27 cellular contexts compared by ENCODE assay signal in genomic region chr7:155570171-155570958, GRCh38. TPM values are rescaled to one million over a fixed set of nuclear protein-coding genes. Genes with fewer than 3 reads are reported as not detected.
DNase-seq lines count a peak whose midpoint lies in the region; ATAC-seq and TF ChIP-seq lines count a peak whose summit lies in the region.
"Had no signal": no experiment of that assay in that cellular context is flagged by ENCODE, and none has a peak within 500 bp of the region (broad histone marks: within the 10 kb centered on the region; RNA-seq: fewer than 3 reads in every experiment).

No MANE protein-coding gene starts in this region.

- H3K27ac Mint-ChIP-seq in CD14-positive monocyte = no peak overlapping the region
- peak overlapping the region; percentile 25 for H3K27ac Mint-ChIP-seq in WTC11
- peak overlapping the region; percentile 21 for H3K27ac Mint-ChIP-seq in neural crest cell (ENCODE audit: unreplicated experiment)
- H3K27ac Mint-ChIP-seq: CD8-positive, alpha-beta T cell; HFFc6 had no signal

- H3K9me3 Mint-ChIP-seq in CD14-positive monocyte (peaks cover 0 to 2% (median 0%) of the 10 kb centered on the region in 7 donors), WTC11 (no peaks in the 10 kb centered on the region), neural crest cell (no peaks in the 10 kb centered on the region)
- H3K9me3 Mint-ChIP-seq: CD8-positive, alpha-beta T cell; HFFc6 had no signal

- no peak overlapping the region for H3K27ac ChIP-seq in tibial artery
- H3K27ac ChIP-seq: 22Rv1, BLaER1, KMS-11, SK-N-MC had no signal

- CTCF ChIA-PET in WTC11 (lab: Charles Lee) = interaction anchor here (0.8 to 1.9 kb wide), 2 partner anchors 28 to 36 kb away, joined by 3 to 9 read pairs; no protein-coding TSS in a partner anchor

- H3K27me3 Mint-ChIP-seq in CD14-positive monocyte (ENCODE audit: low read depth in 3 of 3) (peaks cover 0 to 21% (median 15%) of the 10 kb centered on the region in 3 donors), WTC11 (ENCODE audit: low read depth) (no peaks in the 10 kb centered on the region; the same call in 1 of the 2 replicates), neural crest cell (ENCODE audit: low read depth) (peaks cover 2% of the 10 kb centered on the region)

- H3K36me3 ChIP-seq in tibial artery = no peaks in the 10 kb centered on the region
- H3K36me3 ChIP-seq: BLaER1 had no signal

- H3K4me3 ChIP-seq in tibial artery = no peak overlapping the region
- H3K4me3 ChIP-seq: BLaER1, SK-N-MC had no signal

- intact Hi-C loops in CD14-positive monocyte (cut with micrococcal nuclease) (no loop called here), tibial artery (cut with DNase I; ENCODE audit: low total_unique reads) (no loop called here)

- POLR2A ChIA-PET in WTC11 (lab: Charles Lee) = no interaction called here

- H3K36me3 Mint-ChIP-seq in CD14-positive monocyte = no peaks in the 10 kb centered on the region
- no peaks in the 10 kb centered on the region for H3K36me3 Mint-ChIP-seq in WTC11
- no peaks in the 10 kb centered on the region for H3K36me3 Mint-ChIP-seq in neural crest cell (ENCODE audit: low read depth)
- H3K36me3 Mint-ChIP-seq: CD8-positive, alpha-beta T cell had no signal

- H3K4me3 Mint-ChIP-seq in CD14-positive monocyte = no peak overlapping the region
- H3K4me3 Mint-ChIP-seq in WTC11 = no peak overlapping the region
- H3K4me3 Mint-ChIP-seq in neural crest cell = no peak overlapping the region
- H3K4me3 Mint-ChIP-seq: CD8-positive, alpha-beta T cell; HFFc6 had no signal

- DNase-seq in DMS 273 (lab: John Stamatoyannopoulos, UW; ENCODE audit: unreplicated experiment) (peak; percentile 21), DMS 273 treated with DMSO at 0.1 percent for 48 hours (lab: John Stamatoyannopoulos, UW) (no peak), CD14-positive monocyte (ENCODE audit: low spot score) (peak; percentile 34), WTC11 (ENCODE audit: low spot score) (no peak), neural crest cell (ENCODE audit: low read depth, low spot score) (no peak), KG1 (lab: John Stamatoyannopoulos, UW) (no peak), tibial artery (no peak)
- DNase-seq: ACHN; Calu3; CD8-positive, alpha-beta T cell; DMS53; GDM1; HFFc6; NCI-H1105; NCI-H146; NCI-H2029; NCI-H82; OCI-M1; SHP77; SW 1271 had no signal

- H3K27me3 ChIP-seq in tibial artery = peaks cover 0 to 23% of the 10 kb centered on the region in 2 donors
- H3K27me3 ChIP-seq: BLaER1 had no signal

- H3K4me1 Mint-ChIP-seq in CD14-positive monocyte (peaks cover 9% of the 10 kb centered on the region), WTC11 (peaks cover 15% of the 10 kb centered on the region), neural crest cell (no peaks in the 10 kb centered on the region)

- no peaks in the 10 kb centered on the region for H3K4me1 ChIP-seq in tibial artery
- H3K4me1 ChIP-seq: BLaER1 had no signal

- H3K9me3 ChIP-seq in tibial artery = no peaks in the 10 kb centered on the region
- H3K9me3 ChIP-seq: BLaER1 had no signal

- TF ChIP-seq CTCF in CD14-positive monocyte (IDR thresholded peaks at IDR 0.05) (no peak), WTC11 (IDR thresholded peaks at IDR 0.05) (no peak), neural crest cell (conservative IDR thresholded peaks at IDR 0.05) (no peak), tibial artery (IDR thresholded peaks at IDR 0.05) (no peak)

- no peak for ATAC-seq in WTC11
- no peak for ATAC-seq in HG03354 (IDR thresholded peaks at IDR 0.05; ENCODE audit: poor library complexity, severe bottlenecking, unreplicated experiment)
- ATAC-seq: CD8-positive, alpha-beta T cell had no signal

TF ChIP-seq in WTC11, 78 proteins besides CTCF, POLR2A, EP300 and RAD21 (continues in another document):
- TF ChIP-seq ELF4 (CRISPR knock-in tag; IDR thresholded peaks at IDR 0.05; ENCODE audit: low read depth) (no peak), MYBL2 (CRISPR knock-in tag; IDR thresholded peaks at IDR 0.05) (no peak), FOXP4 (CRISPR knock-in tag; IDR thresholded peaks at IDR 0.05) (no peak), GABPB1 (CRISPR knock-in tag; IDR thresholded peaks at IDR 0.05) (no peak), ZNF232 (CRISPR knock-in tag; IDR thresholded peaks at IDR 0.05) (no peak), RORB (CRISPR knock-in tag; IDR thresholded peaks at IDR 0.05) (no peak), ZSCAN18 (CRISPR knock-in tag; IDR thresholded peaks at IDR 0.05) (no peak), MLX (CRISPR knock-in tag; IDR thresholded peaks at IDR 0.05) (no peak), AR (CRISPR knock-in tag; IDR thresholded peaks at IDR 0.05) (no peak), TCF7 (CRISPR knock-in tag; IDR thresholded peaks at IDR 0.05; ENCODE audit: low read depth) (no peak), ZMAT4 (CRISPR knock-in tag; IDR thresholded peaks at IDR 0.05) (no peak), OVOL2 (CRISPR knock-in tag; IDR thresholded peaks at IDR 0.05; ENCODE audit: borderline replicate concordance) (no peak)

RNA-seq across cellular contexts. Expression of gene CNPY1, which starts 24.0 kb away (rescaled TPM):
- polyA plus RNA-seq in CD14-positive monocyte = not detected
- total RNA-seq in WTC11 (2021) (0.09 TPM in 2 of 3 replicates, not detected in the other), neural crest cell (1.5 and 2.4 TPM in 2 replicates)
- total RNA-seq: Calu3; CD8-positive, alpha-beta T cell; HFFc6; HT1080; NCI-H460 had no signal

Comparison
In these comparisons a context has a peak if more than half of its experiments do, and no peak if none do; other contexts are left out.
1. DNase-seq: peak in DMS 273 (single experiment) and CD14-positive monocyte (single experiment); none in DMS 273 treated with DMSO at 0.1 percent for 48 hours (single experiment), WTC11 (single experiment), neural crest cell (single experiment), KG1 (single experiment) and tibial artery (0 of 2).
2. H3K27ac Mint-ChIP-seq: peak in WTC11 (single experiment) and neural crest cell (single experiment); none in CD14-positive monocyte (0 of 7).